22 cellular contexts compared by ENCODE assay signal in the genomic region with DNA sequence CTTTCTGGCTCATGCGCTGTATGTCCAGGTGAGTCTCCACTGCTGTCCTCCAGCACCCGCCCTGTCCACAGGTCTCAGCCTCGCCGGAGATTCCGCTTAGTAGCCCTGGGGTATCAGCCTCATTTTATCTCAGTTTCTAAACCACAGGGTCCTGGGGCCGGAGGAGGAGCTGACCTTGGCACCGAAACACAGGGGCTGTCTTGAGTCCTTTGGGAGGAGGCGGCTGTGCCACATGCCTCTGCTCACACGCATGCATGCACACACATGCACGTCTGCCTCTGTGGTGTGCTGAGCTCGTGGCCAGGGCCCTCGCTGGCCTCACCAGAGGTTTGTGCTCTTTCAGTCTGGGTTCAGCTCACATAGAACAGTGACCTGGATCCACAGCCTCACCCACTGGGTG.
"Had no signal": no experiment of that assay in that cellular context is flagged by ENCODE, and none has a peak within 500 bp of the region (broad histone marks: within the 10 kb centered on the region; RNA-seq: fewer than 3 reads in every experiment).

No MANE protein-coding gene starts in this region.

- H3K9me3 Mint-ChIP-seq: effector memory CD8-positive, alpha-beta T cell; naive thymus-derived CD8-positive, alpha-beta T cell; nephron progenitor cell; stimulated activated naive B cell treated with anti-CD40 and anti-IgM and Interleukin-4, amounts not matched to agents 10 μg/mL and 1 μg/mL and 100 μg/mL, for 72 hours; stimulated activated naive CD8-positive, alpha-beta T cell treated with anti-CD3 and anti-CD28 coated beads, Interleukin-15, Interleukin-2, amounts not matched to agents 100 ng/mL and 50 ng/mL, for 24 hours had no signal

- H3K27ac Mint-ChIP-seq: naive thymus-derived CD8-positive, alpha-beta T cell; nephron progenitor cell; stimulated activated naive B cell treated with anti-CD40 and anti-IgM and Interleukin-4, amounts not matched to agents 10 μg/mL and 1 μg/mL and 100 μg/mL, for 72 hours; stimulated activated naive CD8-positive, alpha-beta T cell treated with anti-CD3 and anti-CD28 coated beads, Interleukin-15, Interleukin-2, amounts not matched to agents 100 ng/mL and 50 ng/mL, for 24 hours had no signal

- H3K27me3 ChIP-seq: esophagus squamous epithelium, heart right ventricle, pancreas, transverse colon had no signal

- H3K27ac ChIP-seq: esophagus squamous epithelium, heart right ventricle, left ventricle myocardium inferior, lower lobe of right lung, prostate gland, skin epidermis, transverse colon had no signal

- H3K27me3 Mint-ChIP-seq: effector memory CD8-positive, alpha-beta T cell; naive thymus-derived CD8-positive, alpha-beta T cell; stimulated activated naive B cell treated with anti-CD40 and anti-IgM and Interleukin-4, amounts not matched to agents 10 μg/mL and 1 μg/mL and 100 μg/mL, for 72 hours; stimulated activated naive CD8-positive, alpha-beta T cell treated with anti-CD3 and anti-CD28 coated beads, Interleukin-15, Interleukin-2, amounts not matched to agents 100 ng/mL and 50 ng/mL, for 24 hours had no signal

- H3K36me3 Mint-ChIP-seq: naive thymus-derived CD8-positive, alpha-beta T cell had no signal

- H3K4me1 ChIP-seq: heart right ventricle, left ventricle myocardium inferior, lower lobe of right lung, prostate gland, transverse colon had no signal

- H3K4me3 ChIP-seq: esophagus squamous epithelium, heart right ventricle, left ventricle myocardium inferior, lower lobe of right lung, pancreas, prostate gland, skin epidermis, transverse colon had no signal

- DNase-seq: cerebellar nuclear complex; cortex of kidney; effector memory CD8-positive, alpha-beta T cell; esophagus squamous epithelium; foreskin melanocyte; glutamatergic neuron; heart right ventricle; hippocampal formation; left cardiac atrium; left ventricle myocardium inferior; lower lobe of right lung; naive thymus-derived CD8-positive, alpha-beta T cell; nephron progenitor cell; nucleus accumbens; stimulated activated CD4-positive, alpha-beta T cell treated with anti-CD3 and anti-CD28 coated beads, Interleukin-15, amount 100 ng/mL, for 24 hours; stimulated activated CD4-positive, alpha-beta T cell treated with anti-CD3 and anti-CD28 coated beads, Interleukin-2, amount 100 ng/mL, for 48 hours; stimulated activated naive B cell treated with anti-CD40 and anti-IgM and Interleukin-4, amounts not matched to agents 10 μg/mL and 1 μg/mL and 100 μg/mL, for 72 hours; transverse colon had no signal

- H3K9me3 ChIP-seq: esophagus squamous epithelium, lower lobe of right lung, pancreas, prostate gland, transverse colon had no signal

- H3K4me1 Mint-ChIP-seq: stimulated activated naive B cell treated with anti-CD40 and anti-IgM and Interleukin-4, amounts not matched to agents 10 μg/mL and 1 μg/mL and 100 μg/mL, for 72 hours had no signal

- ATAC-seq: effector memory CD8-positive, alpha-beta T cell; naive thymus-derived CD8-positive, alpha-beta T cell; stimulated activated naive B cell treated with anti-CD40 and anti-IgM and Interleukin-4, amounts not matched to agents 10 μg/mL and 1 μg/mL and 100 μg/mL, for 72 hours had no signal

- H3K36me3 ChIP-seq: left ventricle myocardium inferior, lower lobe of right lung, pancreas, prostate gland, transverse colon had no signal

- H3K4me3 Mint-ChIP-seq: effector memory CD8-positive, alpha-beta T cell; naive thymus-derived CD8-positive, alpha-beta T cell; nephron progenitor cell; stimulated activated naive B cell treated with anti-CD40 and anti-IgM and Interleukin-4, amounts not matched to agents 10 μg/mL and 1 μg/mL and 100 μg/mL, for 72 hours; stimulated activated naive CD8-positive, alpha-beta T cell treated with anti-CD3 and anti-CD28 coated beads, Interleukin-15, Interleukin-2, amounts not matched to agents 100 ng/mL and 50 ng/mL, for 24 hours had no signal
